In the genomic region with DNA sequence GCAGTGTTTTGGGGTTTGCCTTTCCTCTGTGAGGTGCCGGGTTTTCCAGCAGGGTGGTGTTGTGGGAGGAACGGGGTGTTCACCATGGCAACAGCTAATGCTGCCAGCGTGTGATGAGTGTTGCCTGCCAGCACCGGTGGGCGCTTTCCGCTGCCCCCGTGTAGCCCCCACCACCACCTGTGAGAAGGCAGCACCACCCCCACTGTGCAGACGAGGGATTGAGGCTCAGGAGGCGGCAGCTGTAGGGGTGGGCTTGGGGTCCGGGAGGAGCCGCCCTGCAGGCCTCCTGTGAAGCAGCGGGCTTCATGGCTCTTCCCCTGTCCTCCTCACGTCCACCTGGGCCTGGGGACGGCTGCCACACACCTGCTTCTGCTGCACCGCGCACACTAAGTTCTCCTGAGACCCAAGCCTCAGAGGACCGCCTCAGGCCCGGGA, we compare ENCODE assay signal across 14 cellular contexts. TPM values are rescaled to one million over a fixed set of nuclear protein-coding genes. Genes with fewer than 3 reads are reported as not detected.
DNase-seq lines count a peak whose midpoint lies in the region; TF ChIP-seq lines count a peak whose summit lies in the region.
"Had no signal": no experiment of that assay in that cellular context is flagged by ENCODE, and none has a peak within 500 bp of the region (broad histone marks: within the 10 kb centered on the region; RNA-seq: fewer than 3 reads in every experiment).

No MANE protein-coding gene starts in this region.

- H3K79me2 ChIP-seq in Karpas-422 (ENCODE audit: low read length) (peaks cover 16% of the 10 kb centered on the region), hepatocyte (peaks cover 89% of the 10 kb centered on the region)

- H4K20me1 ChIP-seq in Karpas-422 (ENCODE audit: insufficient read depth, low read depth, low read length) (peaks cover 42% of the 10 kb centered on the region), hepatocyte (ENCODE audit: insufficient read depth, poor library complexity, severe bottlenecking) (peaks cover 24% of the 10 kb centered on the region)

- TF ChIP-seq CTCF in C4-2B (conservative IDR thresholded peaks at IDR 0.05) (no peak), hepatocyte (IDR thresholded peaks at IDR 0.05; ENCODE audit: poor library complexity) (no peak)

- 97% methylated on average over 18 of the region's 18 CpGs for WGBS in hepatocyte (ENCODE audit: low lambda C conversion rate, missing lambda C conversion rate)

- H3K9ac ChIP-seq in Karpas-422 (ENCODE audit: low read length): no peak overlapping the region

- peak; percentile 26 for DNase-seq in Karpas-422
- DNase-seq in hepatocyte (ENCODE audit: low spot score): no peak
- DNase-seq in putamen (ENCODE audit: low spot score): peak; percentile 61
- no peak for DNase-seq in activated CD4-positive, alpha-beta T cell treated with anti-CD3 and anti-CD28 coated beads, Interleukin-2, amount 50 U/mL, for 4 hours
- no peak for DNase-seq in NCI-H2196 treated with DMSO at 0.1 percent for 48 hours (lab: John Stamatoyannopoulos, UW; ENCODE audit: unreplicated experiment)
- DNase-seq in DMS 273 (lab: John Stamatoyannopoulos, UW; ENCODE audit: unreplicated experiment): no peak
- DNase-seq: DMS79 treated with DMSO at 0.1 percent for 48 hours, HCEC 1CT, IMR-90, NCI-H1436 treated with DMSO at 0.1 percent for 48 hours, NCI-H2081 treated with DMSO at 0.1 percent for 48 hours, NCI-H446, NCI-H748 treated with DMSO at 0.1 percent for 48 hours had no signal

- 0 out of 2 replicates have a peak, but pooled peaks cover 2% of the 10 kb centered on the region for H3K36me3 ChIP-seq in Karpas-422 (ENCODE audit: insufficient read depth, low read length)
- H3K36me3 ChIP-seq in hepatocyte (replicated peaks; ENCODE audit: insufficient read depth, low read depth): no peaks in the 10 kb centered on the region

- no peaks in the 10 kb centered on the region for H3K27me3 ChIP-seq in Karpas-422 (ENCODE audit: low read length)
- no peaks in the 10 kb centered on the region for H3K27me3 ChIP-seq in hepatocyte

- H3K4me1 ChIP-seq in Karpas-422 (ENCODE audit: low read length) (peaks cover 36% of the 10 kb centered on the region), hepatocyte (ENCODE audit: insufficient read depth) (peaks cover 44% of the 10 kb centered on the region)

- H2AFZ ChIP-seq in Karpas-422 (ENCODE audit: low read length) (no peak overlapping the region), hepatocyte (no peak overlapping the region)

- H3K9me2 ChIP-seq in Karpas-422 (replicated peaks; ENCODE audit: insufficient read depth, low read length) (no peaks in the 10 kb centered on the region), hepatocyte (replicated peaks; ENCODE audit: insufficient read depth) (no peaks in the 10 kb centered on the region)

- H3K4me3 ChIP-seq in Karpas-422 (ENCODE audit: low read length): no peak overlapping the region
- H3K4me3 ChIP-seq in hepatocyte: no peak overlapping the region

- no peak overlapping the region for H3K4me2 ChIP-seq in Karpas-422 (ENCODE audit: low read depth, low read length, poor library complexity, severe bottlenecking)
- no peak overlapping the region for H3K4me2 ChIP-seq in hepatocyte

- H3K9me3 ChIP-seq in Karpas-422 (ENCODE audit: low read length): no peaks in the 10 kb centered on the region
- no peaks in the 10 kb centered on the region for H3K9me3 ChIP-seq in hepatocyte (ENCODE audit: low read depth)

- H3K27ac ChIP-seq in C4-2B (peak overlapping the region; percentile 99; the same call in 1 of the 2 replicates), Karpas-422 (ENCODE audit: low read length) (no peak overlapping the region), hepatocyte (peak overlapping the region; percentile 95)

RNA-seq across cellular contexts. Expression of a gene that starts 5.2 kb away (rescaled TPM):
- 5.9 and 11.3 TPM in 2 replicates for total RNA-seq in Karpas-422 (2014; rRNA removed; shearing (Covaris generic); ENCODE audit: low replicate concordance)
- 28.4 and 30.2 TPM in 2 replicates for total RNA-seq in hepatocyte
- 30.8 and 32.7 TPM in 2 replicates for polyA plus RNA-seq in hepatocyte

RNA-seq across cellular contexts. Expression of a gene that starts 25.3 kb away (rescaled TPM):
- 35.7 and 64.3 TPM in 2 replicates for total RNA-seq in Karpas-422 (2014; rRNA removed; shearing (Covaris generic); ENCODE audit: low replicate concordance)
- 26.7 and 30.0 TPM in 2 replicates for total RNA-seq in hepatocyte
- 58.6 and 64.6 TPM in 2 replicates for polyA plus RNA-seq in hepatocyte

RNA-seq across cellular contexts. Expression of a gene that starts 28.3 kb away (rescaled TPM):
- 3.7 and 5.9 TPM in 2 replicates for total RNA-seq in Karpas-422 (2014; rRNA removed; shearing (Covaris generic); ENCODE audit: low replicate concordance)
- 1.0 and 1.2 TPM in 2 replicates for total RNA-seq in hepatocyte
- 0.25 and 1.7 TPM in 2 replicates for polyA plus RNA-seq in hepatocyte

RNA-seq across cellular contexts. Expression of a gene that starts 34.9 kb away (rescaled TPM):
- not detected in 2 replicates for total RNA-seq in Karpas-422 (2014; rRNA removed; shearing (Covaris generic); ENCODE audit: low replicate concordance)
- total RNA-seq in hepatocyte: not detected in 2 replicates
- not detected in 2 replicates for polyA plus RNA-seq in hepatocyte
- total RNA-seq: IMR-90 had no signal
- polyA plus RNA-seq: IMR-90 had no signal

RNA-seq across cellular contexts. Expression of a gene that starts 35.7 kb away (rescaled TPM):
- 0.22 TPM in 1 of 2 replicates, not detected in the other for total RNA-seq in Karpas-422 (2014; rRNA removed; shearing (Covaris generic); ENCODE audit: low replicate concordance)
- total RNA-seq in hepatocyte: 0.24 and 0.43 TPM in 2 replicates
- 0.88 and 2.1 TPM in 2 replicates for polyA plus RNA-seq in hepatocyte
- total RNA-seq: IMR-90 had no signal

Comparison
In these comparisons a context has a peak if more than half of its experiments do, and no peak if none do; other contexts are left out.
1. DNase-seq: peak in Karpas-422 (single experiment) and putamen (single experiment); none in hepatocyte (single experiment), activated CD4-positive, alpha-beta T cell treated with anti-CD3 and anti-CD28 coated beads, Interleukin-2, amount 50 U/mL, for 4 hours (0 of 2), NCI-H2196 treated with DMSO at 0.1 percent for 48 hours (single experiment) and DMS 273 (single experiment).